In the genomic region with DNA sequence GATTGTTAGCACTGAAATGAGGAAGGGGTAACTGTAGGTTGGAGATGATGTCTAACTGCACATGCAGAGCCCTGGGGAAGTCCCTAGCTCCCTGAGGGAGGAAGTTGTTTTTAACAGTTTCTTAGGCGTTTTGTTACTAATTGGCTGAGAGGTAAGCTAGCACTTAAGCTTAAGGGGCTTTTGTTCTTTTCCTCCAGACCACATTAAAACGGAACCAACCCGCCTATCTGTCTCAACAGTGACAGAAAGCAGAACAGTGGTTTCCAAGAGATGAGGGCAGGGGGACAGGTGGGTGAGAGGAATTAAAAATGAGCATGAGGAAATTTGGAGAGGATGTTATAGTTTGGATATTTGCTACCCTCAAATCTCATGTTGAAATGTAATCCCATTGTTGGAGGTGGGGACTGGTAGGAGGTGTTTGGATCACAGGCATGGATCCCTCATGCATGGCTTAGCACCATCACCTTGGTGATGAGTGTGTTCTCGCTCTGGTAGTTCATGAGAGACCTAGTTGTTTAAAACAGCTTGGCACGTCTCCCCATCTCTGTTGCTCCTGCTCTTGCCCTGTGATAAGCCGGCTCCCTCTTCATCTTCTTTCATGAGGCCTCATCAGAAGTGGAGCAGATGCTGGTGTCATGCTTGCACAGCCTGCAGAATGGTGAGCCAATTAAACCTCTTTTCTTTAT, we compare ENCODE assay signal across 1 cellular context.
TF ChIP-seq lines count a peak whose summit lies in the region.

No MANE protein-coding gene starts in this region.

TF ChIP-seq in K562, 482 proteins besides CTCF, POLR2A, EP300 and RAD21:
- TF ChIP-seq SPI1 (IDR thresholded peaks at IDR 0.05; ENCODE audit: borderline replicate concordance, low read depth, low read length) (peak; percentile 75; the same call in 1 of the 2 replicates), ZEB2 (IDR thresholded peaks at IDR 0.05) (no peak)
